28 cellular contexts compared by ENCODE assay signal in genomic region chr1:181443231-181443853, GRCh38. TPM values are rescaled to one million over a fixed set of nuclear protein-coding genes. Genes with fewer than 3 reads are reported as not detected.
"Had no signal": no experiment of that assay in that cellular context is flagged by ENCODE, and none has a peak within 500 bp of the region (broad histone marks: within the 10 kb centered on the region; RNA-seq: fewer than 3 reads in every experiment).

No MANE protein-coding gene starts in this region.

- ATAC-seq: activated CD4-positive, CD25-positive, alpha-beta regulatory T cell treated with anti-CD3 and anti-CD28 coated beads, Interleukin-2, amount 50 U/mL, for 24 hours; activated naive CD8-positive, alpha-beta T cell treated with anti-CD3 and anti-CD28 coated beads, Interleukin-2, amount 50 U/mL, for 24 hours; natural killer cell; stimulated activated naive B cell treated with anti-CD40 and anti-IgM and Interleukin-4, amounts not matched to agents 10 μg/mL and 1 μg/mL and 100 μg/mL, for 72 hours had no signal

- DNase-seq: activated CD4-positive, alpha-beta T cell treated with anti-CD3 and anti-CD28 coated beads for 48 hours; activated CD4-positive, alpha-beta T cell treated with anti-CD3 and anti-CD28 coated beads, Interleukin-2, amount 50 U/mL, for 48 hours; activated CD8-positive, alpha-beta memory T cell treated with anti-CD3 and anti-CD28 coated beads for 24 hours; activated gamma-delta T cell; activated naive CD4-positive, alpha-beta T cell treated with anti-CD3 and anti-CD28 coated beads, Interleukin-2, amount 10 ng/mL, durations not matched to agents 7 days and 5 days; activated naive CD8-positive, alpha-beta T cell treated with anti-CD3 and anti-CD28 coated beads, Interleukin-2, amount 50 U/mL, for 24 hours; amygdala; caudate nucleus; effector CD4-positive, alpha-beta T cell; left ventricle myocardium inferior; mesendoderm; natural killer cell; occipital lobe; stimulated activated CD4-positive, alpha-beta T cell treated with anti-CD3 and anti-CD28 coated beads, Interleukin-15, amount 100 ng/mL, for 24 hours; stimulated activated CD4-positive, alpha-beta T cell treated with anti-CD3 and anti-CD28 coated beads, Interleukin-2, amount 100 ng/mL, for 24 hours; stimulated activated naive B cell treated with anti-CD40 and anti-IgM and Interleukin-4, amounts not matched to agents 10 μg/mL and 1 μg/mL and 100 μg/mL, for 72 hours; T-helper 9 cell had no signal

- H3K36me3 ChIP-seq: left ventricle myocardium inferior, neural progenitor cell, right atrium auricular region, tibial nerve had no signal

- H3K27ac ChIP-seq: epithelial cell of prostate, left ventricle myocardium inferior, neural progenitor cell, right atrium auricular region, tibial nerve, VCaP had no signal

- FAIRE-seq: frontal cortex, islet of Langerhans, TTC549 had no signal

- H3K4me3 ChIP-seq: left ventricle myocardium inferior, lung, neural progenitor cell, right atrium auricular region, tibial nerve had no signal

- H3K27me3 ChIP-seq: neural progenitor cell, right atrium auricular region, tibial nerve had no signal

- H3K4me1 ChIP-seq: left ventricle myocardium inferior, neural progenitor cell, right atrium auricular region, tibial nerve had no signal

RNA-seq across cellular contexts. Expression of gene CACNA1E, which starts 40.0 kb away (rescaled TPM):
- total RNA-seq: pulmonary artery endothelial cell, tibial nerve had no signal
